Comparison of ENCODE assay signal across 9 cellular contexts in genomic region chr12:2284857-2285256, GRCh38.
DNase-seq lines count a peak whose midpoint lies in the region; ATAC-seq and TF ChIP-seq lines count a peak whose summit lies in the region.
"Had no signal": no experiment of that assay in that cellular context is flagged by ENCODE, and none has a peak within 500 bp of the region (broad histone marks: within the 10 kb centered on the region; RNA-seq: fewer than 3 reads in every experiment).

No MANE protein-coding gene starts in this region.

- no peaks in the 10 kb centered on the region for H3K27me3 ChIP-seq in osteoblast (ENCODE audit: insufficient read depth, low read length)

- ATAC-seq in HG03025 (IDR thresholded peaks at IDR 0.05; ENCODE audit: low FRiP score, unreplicated experiment) = no peak

- H3K4me2 ChIP-seq in osteoblast (ENCODE audit: insufficient read depth, low read length) = peak overlapping the region; percentile 78

- H3K36me3 ChIP-seq in osteoblast (ENCODE audit: insufficient read depth, low read length) = no peaks in the 10 kb centered on the region

- peak overlapping the region; percentile 95 for H3K27ac ChIP-seq in osteoblast (ENCODE audit: low read depth, low read length)

- H2AFZ ChIP-seq in osteoblast (ENCODE audit: low read length) = peak overlapping the region; percentile 62

- no peaks in the 10 kb centered on the region for H3K9me3 ChIP-seq in osteoblast (ENCODE audit: low read depth, low read length)

- H4K20me1 ChIP-seq in osteoblast (ENCODE audit: insufficient read depth, low read length) = no peaks in the 10 kb centered on the region

- H3K4me3 ChIP-seq in WI38 (ENCODE audit: low read depth, low read length) (no peak overlapping the region), osteoblast (ENCODE audit: insufficient read depth, low read length) (peak overlapping the region; percentile 54)

- DNase-seq in AG08396 (ENCODE audit: low spot score) (peak; percentile 72), NCI-H2081 treated with DMSO at 0.1 percent for 48 hours (lab: John Stamatoyannopoulos, UW) (peak; percentile 64), foreskin melanocyte (peak; percentile 48), osteoblast (ENCODE audit: insufficient read length, low spot score, missing footprints) (peak; percentile 88), OCI-M2 (lab: John Stamatoyannopoulos, UW; ENCODE audit: unreplicated experiment) (no peak)
- DNase-seq: naive B cell had no signal

- peaks cover 21% of the 10 kb centered on the region for H3K79me2 ChIP-seq in osteoblast (ENCODE audit: insufficient read depth, low read length)

- TF ChIP-seq CTCF in GM12872 (IDR thresholded peaks at IDR 0.05; ENCODE audit: insufficient read depth, low read depth, low read length) = peak; percentile 74
- TF ChIP-seq CTCF in WI38 (IDR thresholded peaks at IDR 0.05; ENCODE audit: low read depth, low read length) = peak; percentile 76
- TF ChIP-seq CTCF in osteoblast (IDR thresholded peaks at IDR 0.05; ENCODE audit: extremely low read depth, low read depth, low read length) = peak; percentile 83

- peaks cover 61% of the 10 kb centered on the region for H3K4me1 ChIP-seq in osteoblast (ENCODE audit: insufficient read depth, low read length)
